Comparison of ENCODE assay signal across 1 cellular context in the genomic region with DNA sequence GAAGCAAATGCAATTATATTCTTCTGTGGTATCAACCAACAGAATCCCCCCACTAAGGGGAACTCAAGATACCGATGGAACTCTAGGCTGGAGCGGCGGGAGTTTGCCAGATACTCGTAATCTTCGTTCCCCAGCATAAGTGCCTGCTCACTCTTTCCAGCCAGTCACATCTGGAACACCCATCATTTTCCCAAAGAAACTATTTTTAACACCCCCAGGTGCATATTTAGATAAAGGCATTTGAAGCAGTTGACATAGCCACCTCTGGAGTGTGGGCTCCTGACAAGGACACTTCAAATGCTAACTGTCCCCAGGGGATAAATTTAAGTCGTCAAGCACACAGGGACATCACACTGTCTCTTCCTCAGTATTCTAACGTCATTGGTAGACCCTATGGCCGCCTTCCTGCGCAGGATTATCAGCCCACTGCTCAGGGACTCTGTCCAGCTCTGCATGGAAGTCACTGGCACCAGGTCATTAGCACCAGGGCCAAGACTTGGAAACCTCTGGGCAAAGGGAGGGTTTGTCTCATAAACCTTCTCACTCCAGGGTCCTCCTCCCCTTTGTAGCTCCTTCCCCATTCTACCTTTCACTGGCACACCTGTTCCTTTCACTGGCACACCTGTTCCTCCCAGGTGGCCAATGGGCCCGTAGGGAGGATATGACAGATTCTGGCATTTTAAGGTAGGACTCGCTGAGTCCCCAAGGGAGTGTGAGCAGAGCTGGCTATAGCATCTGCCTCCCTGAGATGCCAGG.
TF ChIP-seq lines count a peak whose summit lies in the region.

No MANE protein-coding gene starts in this region.

TF ChIP-seq in K562, 482 proteins besides CTCF, POLR2A, EP300 and RAD21 (continued from another document and continues in another):
- 0 out of 2 replicates have a peak, but pooled peaks have one; percentile 36 for TF ChIP-seq ATF4 (CRISPR knock-in tag; IDR thresholded peaks at IDR 0.05)
- TF ChIP-seq ELF4 (CRISPR knock-in tag; IDR thresholded peaks at IDR 0.05) = peak; percentile 25; the same call in 1 of the 2 replicates
- TF ChIP-seq MTA2 (IDR thresholded peaks at IDR 0.05; ENCODE audit: low read depth) = peak; percentile 96
- TF ChIP-seq CREB3L1 (IDR thresholded peaks at IDR 0.05; ENCODE audit: borderline replicate concordance, low read depth) = peak; percentile 60; the same call in 1 of the 2 replicates
- TF ChIP-seq, protein P1, sequence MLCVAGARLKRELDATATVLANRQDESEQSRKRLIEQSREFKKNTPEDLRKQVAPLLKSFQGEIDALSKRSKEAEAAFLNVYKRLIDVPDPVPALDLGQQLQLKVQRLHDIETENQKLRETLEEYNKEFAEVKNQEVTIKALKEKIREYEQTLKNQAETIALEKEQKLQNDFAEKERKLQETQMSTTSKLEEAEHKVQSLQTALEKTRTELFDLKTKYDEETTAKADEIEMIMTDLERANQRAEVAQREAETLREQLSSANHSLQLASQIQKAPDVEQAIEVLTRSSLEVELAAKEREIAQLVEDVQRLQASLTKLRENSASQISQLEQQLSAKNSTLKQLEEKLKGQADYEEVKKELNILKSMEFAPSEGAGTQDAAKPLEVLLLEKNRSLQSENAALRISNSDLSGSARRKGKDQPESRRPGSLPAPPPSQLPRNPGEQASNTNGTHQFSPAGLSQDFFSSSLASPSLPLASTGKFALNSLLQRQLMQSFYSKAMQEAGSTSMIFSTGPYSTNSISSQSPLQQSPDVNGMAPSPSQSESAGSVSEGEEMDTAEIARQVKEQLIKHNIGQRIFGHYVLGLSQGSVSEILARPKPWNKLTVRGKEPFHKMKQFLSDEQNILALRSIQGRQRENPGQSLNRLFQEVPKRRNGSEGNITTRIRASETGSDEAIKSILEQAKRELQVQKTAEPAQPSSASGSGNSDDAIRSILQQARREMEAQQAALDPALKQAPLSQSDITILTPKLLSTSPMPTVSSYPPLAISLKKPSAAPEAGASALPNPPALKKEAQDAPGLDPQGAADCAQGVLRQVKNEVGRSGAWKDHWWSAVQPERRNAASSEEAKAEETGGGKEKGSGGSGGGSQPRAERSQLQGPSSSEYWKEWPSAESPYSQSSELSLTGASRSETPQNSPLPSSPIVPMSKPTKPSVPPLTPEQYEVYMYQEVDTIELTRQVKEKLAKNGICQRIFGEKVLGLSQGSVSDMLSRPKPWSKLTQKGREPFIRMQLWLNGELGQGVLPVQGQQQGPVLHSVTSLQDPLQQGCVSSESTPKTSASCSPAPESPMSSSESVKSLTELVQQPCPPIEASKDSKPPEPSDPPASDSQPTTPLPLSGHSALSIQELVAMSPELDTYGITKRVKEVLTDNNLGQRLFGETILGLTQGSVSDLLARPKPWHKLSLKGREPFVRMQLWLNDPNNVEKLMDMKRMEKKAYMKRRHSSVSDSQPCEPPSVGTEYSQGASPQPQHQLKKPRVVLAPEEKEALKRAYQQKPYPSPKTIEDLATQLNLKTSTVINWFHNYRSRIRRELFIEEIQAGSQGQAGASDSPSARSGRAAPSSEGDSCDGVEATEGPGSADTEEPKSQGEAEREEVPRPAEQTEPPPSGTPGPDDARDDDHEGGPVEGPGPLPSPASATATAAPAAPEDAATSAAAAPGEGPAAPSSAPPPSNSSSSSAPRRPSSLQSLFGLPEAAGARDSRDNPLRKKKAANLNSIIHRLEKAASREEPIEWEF (CRISPR knock-in tag; IDR thresholded peaks at IDR 0.05) = peak; percentile 70; the same call in 1 of the 2 replicates
- TF ChIP-seq ZNF239 (CRISPR knock-in tag; IDR thresholded peaks at IDR 0.05) = peak; percentile 13; the same call in 1 of the 2 replicates
- peak; percentile 89 for TF ChIP-seq MTA3 (IDR thresholded peaks at IDR 0.05; ENCODE audit: borderline replicate concordance)
- peak; percentile 95 for TF ChIP-seq NFIC (IDR thresholded peaks at IDR 0.05)
- TF ChIP-seq NFE2 (IDR thresholded peaks at IDR 0.05; ENCODE audit: low read depth) = peak; percentile 80
- TF ChIP-seq KDM1A (IDR thresholded peaks at IDR 0.05) = peak; percentile 95 to 96
- TF ChIP-seq MEIS2 (IDR thresholded peaks at IDR 0.05; ENCODE audit: partially characterized antibody) = peak; percentile 96
- TF ChIP-seq GATAD2A (IDR thresholded peaks at IDR 0.05) = peak; percentile 79
- TF ChIP-seq, protein P2, sequence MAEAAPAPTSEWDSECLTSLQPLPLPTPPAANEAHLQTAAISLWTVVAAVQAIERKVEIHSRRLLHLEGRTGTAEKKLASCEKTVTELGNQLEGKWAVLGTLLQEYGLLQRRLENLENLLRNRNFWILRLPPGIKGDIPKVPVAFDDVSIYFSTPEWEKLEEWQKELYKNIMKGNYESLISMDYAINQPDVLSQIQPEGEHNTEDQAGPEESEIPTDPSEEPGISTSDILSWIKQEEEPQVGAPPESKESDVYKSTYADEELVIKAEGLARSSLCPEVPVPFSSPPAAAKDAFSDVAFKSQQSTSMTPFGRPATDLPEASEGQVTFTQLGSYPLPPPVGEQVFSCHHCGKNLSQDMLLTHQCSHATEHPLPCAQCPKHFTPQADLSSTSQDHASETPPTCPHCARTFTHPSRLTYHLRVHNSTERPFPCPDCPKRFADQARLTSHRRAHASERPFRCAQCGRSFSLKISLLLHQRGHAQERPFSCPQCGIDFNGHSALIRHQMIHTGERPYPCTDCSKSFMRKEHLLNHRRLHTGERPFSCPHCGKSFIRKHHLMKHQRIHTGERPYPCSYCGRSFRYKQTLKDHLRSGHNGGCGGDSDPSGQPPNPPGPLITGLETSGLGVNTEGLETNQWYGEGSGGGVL (CRISPR knock-in tag; IDR thresholded peaks at IDR 0.05) = no peak
- TF ChIP-seq KHSRP (IDR thresholded peaks at IDR 0.05) = peak; percentile 77
- peak; percentile 90 for TF ChIP-seq LEF1 (IDR thresholded peaks at IDR 0.05)
- peak; percentile 60 for TF ChIP-seq EGR1 (conservative IDR thresholded peaks at IDR 0.05)
- TF ChIP-seq, protein P3, sequence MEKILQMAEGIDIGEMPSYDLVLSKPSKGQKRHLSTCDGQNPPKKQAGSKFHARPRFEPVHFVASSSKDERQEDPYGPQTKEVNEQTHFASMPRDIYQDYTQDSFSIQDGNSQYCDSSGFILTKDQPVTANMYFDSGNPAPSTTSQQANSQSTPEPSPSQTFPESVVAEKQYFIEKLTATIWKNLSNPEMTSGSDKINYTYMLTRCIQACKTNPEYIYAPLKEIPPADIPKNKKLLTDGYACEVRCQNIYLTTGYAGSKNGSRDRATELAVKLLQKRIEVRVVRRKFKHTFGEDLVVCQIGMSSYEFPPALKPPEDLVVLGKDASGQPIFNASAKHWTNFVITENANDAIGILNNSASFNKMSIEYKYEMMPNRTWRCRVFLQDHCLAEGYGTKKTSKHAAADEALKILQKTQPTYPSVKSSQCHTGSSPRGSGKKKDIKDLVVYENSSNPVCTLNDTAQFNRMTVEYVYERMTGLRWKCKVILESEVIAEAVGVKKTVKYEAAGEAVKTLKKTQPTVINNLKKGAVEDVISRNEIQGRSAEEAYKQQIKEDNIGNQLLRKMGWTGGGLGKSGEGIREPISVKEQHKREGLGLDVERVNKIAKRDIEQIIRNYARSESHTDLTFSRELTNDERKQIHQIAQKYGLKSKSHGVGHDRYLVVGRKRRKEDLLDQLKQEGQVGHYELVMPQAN (IDR thresholded peaks at IDR 0.05; ENCODE audit: borderline replicate concordance) = peak; percentile 39; the same call in 1 of the 2 replicates
- peak; percentile 59 for TF ChIP-seq TAF1 (IDR thresholded peaks at IDR 0.05; ENCODE audit: control insufficient read depth, extremely low read depth, insufficient read depth, low read length, severe bottlenecking)
- TF ChIP-seq STAT5A (IDR thresholded peaks at IDR 0.05; ENCODE audit: borderline replicate concordance, low read length) = peak; percentile 94
- TF ChIP-seq ZNF282 (CRISPR knock-in tag; IDR thresholded peaks at IDR 0.05) = no peak
- peak; percentile 71 to 75; a peak in 2 of 4 replicates for TF ChIP-seq RCOR1 (IDR thresholded peaks at IDR 0.05; ENCODE audit: borderline replicate concordance in 1 of 2, low read depth in 2 of 2, low read length in 2 of 2)
- TF ChIP-seq SMARCA4 (IDR thresholded peaks at IDR 0.05) = peak; percentile 96
- peak; percentile 68 to 84; a peak in 3 of 4 replicates for TF ChIP-seq FOXA3 (CRISPR knock-in tag; conservative IDR thresholded peaks at IDR 0.05 in 1 of 2, IDR thresholded peaks at IDR 0.05 in 1 of 2)
- TF ChIP-seq SMARCE1 (IDR thresholded peaks at IDR 0.05) = peak; percentile 92
- TF ChIP-seq, protein P4, sequence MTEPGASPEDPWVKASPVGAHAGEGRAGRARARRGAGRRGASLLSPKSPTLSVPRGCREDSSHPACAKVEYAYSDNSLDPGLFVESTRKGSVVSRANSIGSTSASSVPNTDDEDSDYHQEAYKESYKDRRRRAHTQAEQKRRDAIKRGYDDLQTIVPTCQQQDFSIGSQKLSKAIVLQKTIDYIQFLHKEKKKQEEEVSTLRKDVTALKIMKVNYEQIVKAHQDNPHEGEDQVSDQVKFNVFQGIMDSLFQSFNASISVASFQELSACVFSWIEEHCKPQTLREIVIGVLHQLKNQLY (CRISPR knock-in tag; conservative IDR thresholded peaks at IDR 0.05) = no peak
- TF ChIP-seq NR0B1 (IDR thresholded peaks at IDR 0.05; ENCODE audit: partially characterized antibody) = no peak
- no peak for TF ChIP-seq NR2C2 (CRISPR knock-in tag; IDR thresholded peaks at IDR 0.05)
- peak; percentile 59 for TF ChIP-seq NR2C2 (tag; IDR thresholded peaks at IDR 0.05)
- TF ChIP-seq ZNF175 (CRISPR knock-in tag; IDR thresholded peaks at IDR 0.05; ENCODE audit: low read depth) = peak; percentile 79; the same call in 1 of the 2 replicates
- TF ChIP-seq SRSF1 (IDR thresholded peaks at IDR 0.05; ENCODE audit: low read depth, low read length) = no peak
- TF ChIP-seq TAL1 (IDR thresholded peaks at IDR 0.05) = peak; percentile 98
- TF ChIP-seq ZNF384 (IDR thresholded peaks at IDR 0.05; ENCODE audit: low read depth, low read length) = no peak
- TF ChIP-seq HMBOX1 (IDR thresholded peaks at IDR 0.05) = peak; percentile 31; the same call in 1 of the 2 replicates
- no peak for TF ChIP-seq ZNF512 (tag; IDR thresholded peaks at IDR 0.05)
- no peak; the same call in 1 of the 2 replicates for TF ChIP-seq NFRKB (IDR thresholded peaks at IDR 0.05; ENCODE audit: low read depth)
- TF ChIP-seq, protein P5, sequence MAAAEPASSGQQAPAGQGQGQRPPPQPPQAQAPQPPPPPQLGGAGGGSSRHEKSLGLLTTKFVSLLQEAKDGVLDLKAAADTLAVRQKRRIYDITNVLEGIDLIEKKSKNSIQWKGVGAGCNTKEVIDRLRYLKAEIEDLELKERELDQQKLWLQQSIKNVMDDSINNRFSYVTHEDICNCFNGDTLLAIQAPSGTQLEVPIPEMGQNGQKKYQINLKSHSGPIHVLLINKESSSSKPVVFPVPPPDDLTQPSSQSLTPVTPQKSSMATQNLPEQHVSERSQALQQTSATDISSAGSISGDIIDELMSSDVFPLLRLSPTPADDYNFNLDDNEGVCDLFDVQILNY (CRISPR knock-in tag; IDR thresholded peaks at IDR 0.05) = no peak
- peak; percentile 93 for TF ChIP-seq BCOR (IDR thresholded peaks at IDR 0.05)
- peak; percentile 53 for TF ChIP-seq NEUROD1 (IDR thresholded peaks at IDR 0.05; ENCODE audit: borderline replicate concordance, low read depth, low read length, partially characterized antibody)
- no peak; the same call in 1 of the 2 replicates for TF ChIP-seq NR4A1 (CRISPR knock-in tag; IDR thresholded peaks at IDR 0.05)
- TF ChIP-seq NR4A1 (tag; IDR thresholded peaks at IDR 0.05) = peak; percentile 67
- TF ChIP-seq ZNF140 (CRISPR knock-in tag; IDR thresholded peaks at IDR 0.05) = no peak
- peak; percentile 87; the same call in 1 of the 2 replicates for TF ChIP-seq ZBED1 (IDR thresholded peaks at IDR 0.05)
- TF ChIP-seq JUND (IDR thresholded peaks at IDR 0.05; ENCODE audit: borderline replicate concordance, low read depth, low read length) = peak; percentile 92
- TF ChIP-seq JUND (tag; IDR thresholded peaks at IDR 0.05; ENCODE audit: borderline replicate concordance, low read depth, low read length) = peak; percentile 79; the same call in 2 of the 3 replicates
